In genomic region chr4:13527192-13527982, GRCh38 we compare ENCODE assay signal across 1 cellular context.
TF ChIP-seq lines count a peak whose summit lies in the region.

No MANE protein-coding gene starts in this region.

TF ChIP-seq in HepG2, 621 proteins besides CTCF, POLR2A, EP300 and RAD21:
- TF ChIP-seq ZNF160 (CRISPR knock-in tag; IDR thresholded peaks at IDR 0.05) (no peak), KDM4B (CRISPR knock-in tag; IDR thresholded peaks at IDR 0.05) (no peak)
